In the genomic region with DNA sequence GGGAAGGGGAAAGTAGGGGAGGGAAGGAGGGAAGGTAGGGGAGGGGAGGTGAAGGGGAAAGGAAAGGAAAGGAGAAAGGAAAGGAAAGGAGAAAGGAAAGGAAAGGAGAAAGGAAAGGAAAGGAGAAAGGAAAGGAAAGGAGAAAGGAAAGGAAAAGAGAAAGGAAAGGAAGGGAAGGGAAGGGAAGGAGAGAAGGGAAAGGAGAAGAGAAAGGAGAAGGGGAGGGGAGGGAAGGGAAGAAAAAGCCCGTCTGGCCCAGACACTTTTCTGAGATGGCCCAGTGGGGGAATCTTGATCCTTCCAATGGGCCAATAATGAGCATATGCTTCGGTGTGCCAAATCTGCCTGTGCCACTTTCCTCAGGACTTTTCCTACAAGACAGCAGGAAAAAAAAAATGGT, we compare ENCODE assay signal across 24 cellular contexts.
"Had no signal": no experiment of that assay in that cellular context is flagged by ENCODE, and none has a peak within 500 bp of the region (broad histone marks: within the 10 kb centered on the region; RNA-seq: fewer than 3 reads in every experiment).

No MANE protein-coding gene starts in this region.

- H3K4me1 ChIP-seq: esophagus squamous epithelium, lower lobe of right lung, psoas muscle, stomach, thyroid gland, vagina had no signal

- H3K4me1 Mint-ChIP-seq: nephron progenitor cell; stimulated activated naive B cell treated with anti-CD40 and anti-IgM and Interleukin-4, amounts not matched to agents 10 μg/mL and 1 μg/mL and 100 μg/mL, for 72 hours had no signal

- H3K36me3 ChIP-seq: esophagus squamous epithelium, lower lobe of right lung, ovary, stomach, thyroid gland, vagina had no signal

- DNase-seq: effector memory CD8-positive, alpha-beta T cell; erythroblast; esophagus squamous epithelium; left ventricle myocardium superior; lower lobe of right lung; naive thymus-derived CD8-positive, alpha-beta T cell; nephron progenitor cell; nucleus accumbens; ovary; posterior cingulate gyrus; psoas muscle; right cardiac atrium; small intestine; stimulated activated CD4-positive, alpha-beta T cell treated with anti-CD3 and anti-CD28 coated beads, Interleukin-15, amount 100 ng/mL, for 24 hours; stimulated activated CD4-positive, alpha-beta T cell treated with anti-CD3 and anti-CD28 coated beads, Interleukin-2, amount 100 ng/mL, for 48 hours; stimulated activated naive B cell treated with anti-CD40 and anti-IgM and Interleukin-4, amounts not matched to agents 10 μg/mL and 1 μg/mL and 100 μg/mL, for 72 hours; stomach; thyroid gland; trophoblast cell had no signal

- ATAC-seq: effector memory CD8-positive, alpha-beta T cell; left ventricle myocardium superior; lower lobe of right lung; naive thymus-derived CD8-positive, alpha-beta T cell; psoas muscle; right cardiac atrium; stimulated activated naive B cell treated with anti-CD40 and anti-IgM and Interleukin-4, amounts not matched to agents 10 μg/mL and 1 μg/mL and 100 μg/mL, for 72 hours had no signal

- H3K27me3 Mint-ChIP-seq: effector memory CD8-positive, alpha-beta T cell; naive thymus-derived CD8-positive, alpha-beta T cell; stimulated activated naive B cell treated with anti-CD40 and anti-IgM and Interleukin-4, amounts not matched to agents 10 μg/mL and 1 μg/mL and 100 μg/mL, for 72 hours had no signal

- H3K9me3 Mint-ChIP-seq: effector memory CD8-positive, alpha-beta T cell; nephron progenitor cell had no signal

- H3K36me3 Mint-ChIP-seq: naive thymus-derived CD8-positive, alpha-beta T cell; stimulated activated naive B cell treated with anti-CD40 and anti-IgM and Interleukin-4, amounts not matched to agents 10 μg/mL and 1 μg/mL and 100 μg/mL, for 72 hours had no signal

- H3K9me3 ChIP-seq: esophagus squamous epithelium, lower lobe of right lung, ovary, psoas muscle, stomach, thyroid gland, vagina had no signal

- H3K4me3 ChIP-seq: coronary artery, esophagus squamous epithelium, lower lobe of right lung, ovary, psoas muscle, stomach, thyroid gland, vagina had no signal

- H3K27me3 ChIP-seq: esophagus squamous epithelium, ovary, stomach, thyroid gland, vagina had no signal

- H3K4me3 Mint-ChIP-seq: effector memory CD8-positive, alpha-beta T cell; naive thymus-derived CD8-positive, alpha-beta T cell; nephron progenitor cell; stimulated activated naive B cell treated with anti-CD40 and anti-IgM and Interleukin-4, amounts not matched to agents 10 μg/mL and 1 μg/mL and 100 μg/mL, for 72 hours had no signal

- H3K27ac Mint-ChIP-seq: effector memory CD8-positive, alpha-beta T cell; naive thymus-derived CD8-positive, alpha-beta T cell; nephron progenitor cell; stimulated activated naive B cell treated with anti-CD40 and anti-IgM and Interleukin-4, amounts not matched to agents 10 μg/mL and 1 μg/mL and 100 μg/mL, for 72 hours had no signal

- H3K27ac ChIP-seq: coronary artery, esophagus squamous epithelium, lower lobe of right lung, ovary, psoas muscle, stomach, thyroid gland, vagina had no signal

- FAIRE-seq: endometrium, frontal cortex, keratinocyte, small intestine had no signal
